1 cellular context compared by ENCODE assay signal in the genomic region with DNA sequence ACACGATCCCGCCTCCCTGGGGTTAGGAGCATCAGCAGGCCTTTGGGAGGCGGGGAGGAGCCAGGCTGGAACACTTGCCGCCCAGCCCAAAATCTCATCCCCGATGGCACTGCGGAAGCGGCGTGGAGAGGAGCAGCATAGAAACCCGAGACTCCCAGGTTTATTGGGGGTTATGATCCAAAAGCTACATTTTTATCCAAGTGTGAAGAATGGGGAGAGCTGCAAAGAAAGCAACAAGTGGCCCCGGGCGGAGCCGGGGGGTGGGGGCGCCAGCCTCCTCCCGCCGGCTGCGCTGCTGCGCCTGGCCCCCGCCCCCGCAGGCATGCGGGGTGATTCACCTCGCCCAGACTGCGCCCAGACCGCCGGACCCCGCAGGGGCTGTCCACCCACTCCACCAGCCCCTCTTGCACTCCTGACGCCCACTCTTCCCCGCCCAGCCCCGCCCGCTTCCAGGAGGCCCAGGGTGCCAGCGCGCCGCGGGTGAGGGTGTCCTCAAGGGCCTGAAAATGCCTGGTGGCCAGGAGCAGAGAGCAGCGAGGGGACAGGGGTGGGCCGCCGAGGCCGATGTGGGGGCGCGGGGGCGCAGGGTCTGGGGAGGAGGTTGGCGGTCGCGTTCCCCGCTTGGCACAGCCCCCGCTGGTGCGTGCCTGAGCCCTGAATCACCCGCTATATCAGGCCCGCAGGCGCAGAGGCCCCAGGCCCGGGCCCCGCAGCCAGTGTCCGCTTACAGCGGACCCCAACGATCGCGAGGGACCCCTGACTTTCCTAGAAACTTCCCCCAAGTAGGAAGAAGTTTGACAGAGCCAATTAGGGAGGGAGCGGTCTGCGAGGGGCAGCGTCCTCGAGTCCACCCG.
A peak's percentile ranks its signal among the peaks of the same experiment; 100 is the strongest.
TF ChIP-seq lines count a peak whose summit lies in the region.

No MANE protein-coding gene starts in this region.

TF ChIP-seq in HepG2, 621 proteins besides CTCF, POLR2A, EP300 and RAD21 (continued from another document):
- TF ChIP-seq TFDP1 (CRISPR knock-in tag; IDR thresholded peaks at IDR 0.05; ENCODE audit: borderline replicate concordance) (no peak), ZNF761 (CRISPR knock-in tag; conservative IDR thresholded peaks at IDR 0.05) (no peak), TBL1XR1 (IDR thresholded peaks at IDR 0.05; ENCODE audit: borderline replicate concordance, low read length, partially characterized antibody) (no peak), ZNF839 (CRISPR knock-in tag; IDR thresholded peaks at IDR 0.05; ENCODE audit: borderline replicate concordance) (no peak), ZNF101 (CRISPR knock-in tag; IDR thresholded peaks at IDR 0.05; ENCODE audit: borderline replicate concordance, low read depth) (no peak), CBFB (CRISPR knock-in tag; IDR thresholded peaks at IDR 0.05) (0 out of 2 replicates have a peak, but pooled peaks have one; percentile 4), KDM4B (CRISPR knock-in tag; IDR thresholded peaks at IDR 0.05) (no peak), BORCS8-MEF2B (CRISPR knock-in tag; IDR thresholded peaks at IDR 0.05) (peak; percentile 7; the same call in 1 of the 2 replicates)
- TF ChIP-seq, protein P1, sequence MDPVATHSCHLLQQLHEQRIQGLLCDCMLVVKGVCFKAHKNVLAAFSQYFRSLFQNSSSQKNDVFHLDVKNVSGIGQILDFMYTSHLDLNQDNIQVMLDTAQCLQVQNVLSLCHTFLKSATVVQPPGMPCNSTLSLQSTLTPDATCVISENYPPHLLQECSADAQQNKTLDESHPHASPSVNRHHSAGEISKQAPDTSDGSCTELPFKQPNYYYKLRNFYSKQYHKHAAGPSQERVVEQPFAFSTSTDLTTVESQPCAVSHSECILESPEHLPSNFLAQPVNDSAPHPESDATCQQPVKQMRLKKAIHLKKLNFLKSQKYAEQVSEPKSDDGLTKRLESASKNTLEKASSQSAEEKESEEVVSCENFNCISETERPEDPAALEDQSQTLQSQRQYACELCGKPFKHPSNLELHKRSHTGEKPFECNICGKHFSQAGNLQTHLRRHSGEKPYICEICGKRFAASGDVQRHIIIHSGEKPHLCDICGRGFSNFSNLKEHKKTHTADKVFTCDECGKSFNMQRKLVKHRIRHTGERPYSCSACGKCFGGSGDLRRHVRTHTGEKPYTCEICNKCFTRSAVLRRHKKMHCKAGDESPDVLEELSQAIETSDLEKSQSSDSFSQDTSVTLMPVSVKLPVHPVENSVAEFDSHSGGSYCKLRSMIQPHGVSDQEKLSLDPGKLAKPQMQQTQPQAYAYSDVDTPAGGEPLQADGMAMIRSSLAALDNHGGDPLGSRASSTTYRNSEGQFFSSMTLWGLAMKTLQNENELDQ (CRISPR knock-in tag; IDR thresholded peaks at IDR 0.05; ENCODE audit: borderline replicate concordance), result no peak
